ENCODE assay signal across 1 cellular context in the genomic region with DNA sequence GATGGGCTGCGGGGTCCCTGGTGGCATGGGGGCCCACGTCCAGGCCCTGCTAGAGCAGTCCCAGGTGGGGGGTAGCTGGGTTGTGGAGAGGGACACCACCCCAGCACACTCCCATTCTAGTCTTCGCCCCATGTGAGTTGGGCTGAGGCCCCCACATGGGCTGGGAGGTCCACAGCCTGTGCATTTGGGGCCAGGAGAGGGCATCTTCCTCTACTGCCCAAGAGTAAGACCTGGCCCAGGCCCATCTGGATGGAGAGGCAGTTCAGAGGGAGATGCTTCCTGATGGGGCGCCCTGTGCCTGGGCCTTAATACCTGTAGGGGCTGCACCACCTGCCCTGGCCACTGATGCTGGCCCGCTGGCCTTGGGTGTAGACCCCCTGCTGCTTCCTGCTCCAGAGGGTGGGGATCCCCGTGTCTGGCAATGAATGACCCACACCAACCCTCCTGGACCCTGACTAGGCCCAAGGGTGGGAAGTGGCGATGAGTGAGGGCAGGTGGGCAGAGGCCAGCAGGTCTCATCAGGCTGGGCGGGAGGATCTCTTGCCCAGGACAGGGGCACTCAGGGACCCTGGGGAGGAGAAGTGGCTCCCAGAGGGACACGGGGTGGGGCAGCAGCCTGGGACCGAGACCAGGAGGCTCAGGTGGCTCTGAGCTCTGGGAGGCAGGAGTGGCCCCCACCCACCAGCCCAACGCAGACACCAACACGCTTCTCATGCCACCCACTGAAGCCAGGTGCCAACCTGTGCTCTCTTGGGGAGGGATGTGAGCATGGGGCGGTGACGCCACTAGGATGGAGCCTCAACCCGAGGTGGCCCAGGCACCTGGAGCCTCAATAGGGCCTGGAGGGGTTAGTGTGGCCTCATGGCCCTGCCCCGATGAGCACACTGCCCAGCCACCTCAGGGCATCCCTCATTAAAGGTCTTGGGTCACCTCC.
A peak's percentile ranks its signal among the peaks of the same experiment; 100 is the strongest.
TF ChIP-seq lines count a peak whose summit lies in the region.

No MANE protein-coding gene starts in this region.

TF ChIP-seq in HepG2, 621 proteins besides CTCF, POLR2A, EP300 and RAD21:
- TF ChIP-seq SNAI1 (CRISPR knock-in tag; IDR thresholded peaks at IDR 0.05; ENCODE audit: borderline replicate concordance) (no peak), AGO1 (IDR thresholded peaks at IDR 0.05; ENCODE audit: low read depth, low read length, poor library complexity, severe bottlenecking) (peak; percentile 3), MBNL3 (CRISPR knock-in tag; conservative IDR thresholded peaks at IDR 0.05) (no peak), SMC3 (IDR thresholded peaks at IDR 0.05; ENCODE audit: low read length) (no peak), KDM2A (CRISPR knock-in tag; IDR thresholded peaks at IDR 0.05; ENCODE audit: borderline replicate concordance, low read depth) (peak; percentile 18; the same call in 1 of the 2 replicates)
- TF ChIP-seq, protein P1, sequence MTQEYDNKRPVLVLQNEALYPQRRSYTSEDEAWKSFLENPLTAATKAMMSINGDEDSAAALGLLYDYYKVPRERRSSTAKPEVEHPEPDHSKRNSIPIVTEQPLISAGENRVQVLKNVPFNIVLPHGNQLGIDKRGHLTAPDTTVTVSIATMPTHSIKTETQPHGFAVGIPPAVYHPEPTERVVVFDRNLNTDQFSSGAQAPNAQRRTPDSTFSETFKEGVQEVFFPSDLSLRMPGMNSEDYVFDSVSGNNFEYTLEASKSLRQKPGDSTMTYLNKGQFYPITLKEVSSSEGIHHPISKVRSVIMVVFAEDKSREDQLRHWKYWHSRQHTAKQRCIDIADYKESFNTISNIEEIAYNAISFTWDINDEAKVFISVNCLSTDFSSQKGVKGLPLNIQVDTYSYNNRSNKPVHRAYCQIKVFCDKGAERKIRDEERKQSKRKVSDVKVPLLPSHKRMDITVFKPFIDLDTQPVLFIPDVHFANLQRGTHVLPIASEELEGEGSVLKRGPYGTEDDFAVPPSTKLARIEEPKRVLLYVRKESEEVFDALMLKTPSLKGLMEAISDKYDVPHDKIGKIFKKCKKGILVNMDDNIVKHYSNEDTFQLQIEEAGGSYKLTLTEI (CRISPR knock-in tag; conservative IDR thresholded peaks at IDR 0.05), result no peak
